In genomic region chr6:37442416-37443218, GRCh38 we compare ENCODE assay signal across 11 cellular contexts. TPM values are rescaled to one million over a fixed set of nuclear protein-coding genes. Genes with fewer than 3 reads are reported as not detected.
A peak's percentile ranks its signal among the peaks of the same experiment; 100 is the strongest.
DNase-seq lines count a peak whose midpoint lies in the region; ATAC-seq and TF ChIP-seq lines count a peak whose summit lies in the region.
"Had no signal": no experiment of that assay in that cellular context is flagged by ENCODE, and none has a peak within 500 bp of the region (broad histone marks: within the 10 kb centered on the region; RNA-seq: fewer than 3 reads in every experiment).

No MANE protein-coding gene starts in this region.

- peaks cover 50% of the 10 kb centered on the region for H3K36me3 Mint-ChIP-seq in activated CD4-positive, alpha-beta T cell treated with anti-CD3 and anti-CD28 coated beads, Interleukin-2, amount 10 ng/mL, durations not matched to agents 24 days and 14 days (ENCODE audit: low read depth)
- peaks cover 14% of the 10 kb centered on the region for H3K36me3 Mint-ChIP-seq in activated naive CD8-positive, alpha-beta T cell

- no peak for DNase-seq in activated CD4-positive, alpha-beta T cell treated with anti-CD3 and anti-CD28 coated beads, Interleukin-2, amount 10 ng/mL, durations not matched to agents 24 days and 14 days
- no peak for DNase-seq in activated CD4-positive, alpha-beta T cell treated with anti-CD3 and anti-CD28 coated beads, Interleukin-2, amount 50 U/mL, for 4 hours
- DNase-seq in left lobe of liver (ENCODE audit: low spot score): no peak
- no peak for DNase-seq in stomach
- DNase-seq in kidney glomerular epithelial cell (lab: John Stamatoyannopoulos, UW): no peak
- no peak for DNase-seq in effector CD8-positive, alpha-beta T cell (lab: John Stamatoyannopoulos, UW)
- DNase-seq in hippocampal formation (lab: John Stamatoyannopoulos, UW): no peak
- DNase-seq: activated gamma-delta T cell, NCI-H2029 had no signal

- H3K27ac Mint-ChIP-seq in activated CD4-positive, alpha-beta T cell treated with anti-CD3 and anti-CD28 coated beads, Interleukin-2, amount 10 ng/mL, durations not matched to agents 24 days and 14 days: peak overlapping the region; percentile 86
- H3K27ac Mint-ChIP-seq in activated naive CD8-positive, alpha-beta T cell: peak overlapping the region; percentile 86

- no peaks in the 10 kb centered on the region for H3K9me3 ChIP-seq in stomach

- no peak for TF ChIP-seq EP300 in stomach (IDR thresholded peaks at IDR 0.05)

- H3K4me3 Mint-ChIP-seq in activated CD4-positive, alpha-beta T cell treated with anti-CD3 and anti-CD28 coated beads, Interleukin-2, amount 10 ng/mL, durations not matched to agents 24 days and 14 days: peak overlapping the region; percentile 80
- peak overlapping the region; percentile 74 for H3K4me3 Mint-ChIP-seq in activated naive CD8-positive, alpha-beta T cell

- ATAC-seq in left lobe of liver: peak; percentile 95

- TF ChIP-seq CTCF in stomach (IDR thresholded peaks at IDR 0.05): no peak

- TF ChIP-seq POLR2A in stomach (IDR thresholded peaks at IDR 0.05): no peak

- H3K4me1 Mint-ChIP-seq in activated CD4-positive, alpha-beta T cell treated with anti-CD3 and anti-CD28 coated beads, Interleukin-2, amount 10 ng/mL, durations not matched to agents 24 days and 14 days: peaks cover 22% of the 10 kb centered on the region
- peaks cover 44% of the 10 kb centered on the region for H3K4me1 Mint-ChIP-seq in activated naive CD8-positive, alpha-beta T cell (ENCODE audit: low read depth)

- intact Hi-C loops in activated CD4-positive, alpha-beta T cell treated with anti-CD3 and anti-CD28 coated beads, Interleukin-2, amount 10 ng/mL, durations not matched to agents 24 days and 14 days (cut with micrococcal nuclease): no loop called here
- intact Hi-C loops in stomach (cut with DNase I; ENCODE audit: low total_unique reads): no loop called here

- H3K27me3 ChIP-seq in stomach: no peaks in the 10 kb centered on the region

- peaks cover 34 to 64% (median 49%) of the 10 kb centered on the region in 4 donors for H3K4me1 ChIP-seq in stomach

- no peaks in the 10 kb centered on the region for H3K27me3 Mint-ChIP-seq in activated CD4-positive, alpha-beta T cell treated with anti-CD3 and anti-CD28 coated beads, Interleukin-2, amount 10 ng/mL, durations not matched to agents 24 days and 14 days
- no peaks in the 10 kb centered on the region for H3K27me3 Mint-ChIP-seq in activated naive CD8-positive, alpha-beta T cell

- H3K36me3 ChIP-seq in stomach: peaks cover 36 to 70% (median 58%) of the 10 kb centered on the region in 4 donors

- no peaks in the 10 kb centered on the region for H3K9me3 Mint-ChIP-seq in activated CD4-positive, alpha-beta T cell treated with anti-CD3 and anti-CD28 coated beads, Interleukin-2, amount 10 ng/mL, durations not matched to agents 24 days and 14 days
- H3K9me3 Mint-ChIP-seq in activated naive CD8-positive, alpha-beta T cell (ENCODE audit: low read depth): no peaks in the 10 kb centered on the region

- 4 to 11% (median 6%) methylated on average over 4 of the region's 4 CpGs for WGBS in stomach, 5 donors

- H3K4me3 ChIP-seq in stomach: peak overlapping the region; percentile 11 to 26 (median 22)
- H3K4me3 ChIP-seq: SK-N-MC had no signal

- H3K27ac ChIP-seq in stomach: peak overlapping the region; percentile 47 to 79 (median 68)
- H3K27ac ChIP-seq: SK-N-MC had no signal

RNA-seq across cellular contexts. Expression of gene CMTR1, which starts 9.6 kb away (rescaled TPM):
- total RNA-seq in activated CD4-positive, alpha-beta T cell treated with anti-CD3 and anti-CD28 coated beads, Interleukin-2, amount 10 ng/mL, durations not matched to agents 24 days and 14 days: 56.4 and 57.1 TPM in 2 replicates
- total RNA-seq in left lobe of liver (17.8 TPM), stomach (100 to 1,000 TPM in 1 of 5 donors, 10 to 100 TPM in 4; 23.6 to 145 (median 26.4) TPM)
- polyA plus RNA-seq in stomach: 10 to 100 TPM in 1 of 3 donors, 1 to 10 TPM in 2; 6.3 to 14.1 (median 6.6) TPM

RNA-seq across cellular contexts. Expression of gene CCDC167, which starts 57.1 kb away (rescaled TPM):
- 59.1 and 62.4 TPM in 2 replicates for total RNA-seq in activated CD4-positive, alpha-beta T cell treated with anti-CD3 and anti-CD28 coated beads, Interleukin-2, amount 10 ng/mL, durations not matched to agents 24 days and 14 days
- total RNA-seq in left lobe of liver (25.1 TPM), stomach (10 to 100 TPM in 3 of 5 donors, 1 to 10 TPM in 1, not detected in 1; 4.2 to 46.9 (median 28.8) TPM)
- polyA plus RNA-seq in stomach: 10 to 100 TPM; 26.0 to 47.8 (median 42.5) TPM
